In the genomic region with DNA sequence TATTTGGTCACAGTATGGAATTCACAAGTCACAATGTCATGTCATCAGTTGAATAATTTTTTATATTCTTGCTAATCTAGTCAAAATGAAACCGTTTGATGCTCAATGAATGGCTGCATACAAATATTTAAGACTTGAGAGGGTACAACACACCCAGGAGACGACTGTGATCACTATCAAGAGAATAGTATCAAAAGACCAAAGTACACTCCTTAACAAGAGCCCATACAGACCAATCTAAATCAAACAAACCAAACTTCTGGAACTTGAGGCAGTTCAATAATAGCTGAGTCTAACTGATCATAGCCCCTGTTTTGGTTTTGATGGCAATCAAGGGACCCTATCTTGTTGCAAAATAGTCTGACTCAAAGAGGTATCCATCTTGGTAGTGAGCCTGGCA, we compare ENCODE assay signal across 2 cellular contexts.
TF ChIP-seq lines count a peak whose summit lies in the region.

No MANE protein-coding gene starts in this region.

TF ChIP-seq in A549, 52 proteins besides CTCF, POLR2A, EP300 and RAD21:
- TF ChIP-seq HOXB13 (CRISPR knock-in tag; IDR thresholded peaks at IDR 0.05; ENCODE audit: low read depth) (no peak), CBX2 (IDR thresholded peaks at IDR 0.05; ENCODE audit: borderline replicate concordance, low read depth) (no peak), SREBF2 (IDR thresholded peaks at IDR 0.05) (no peak), RFX5 (IDR thresholded peaks at IDR 0.05) (no peak), EHMT2 (IDR thresholded peaks at IDR 0.05; ENCODE audit: low read depth) (no peak), MAZ (IDR thresholded peaks at IDR 0.05; ENCODE audit: borderline replicate concordance, low read depth, low read length) (no peak), ZNF302 (CRISPR knock-in tag; IDR thresholded peaks at IDR 0.05) (no peak), HES2 (IDR thresholded peaks at IDR 0.05) (no peak), MAFK (IDR thresholded peaks at IDR 0.05; ENCODE audit: partially characterized antibody) (no peak), CEBPB (IDR thresholded peaks at IDR 0.05) (no peak)
- TF ChIP-seq, protein P1, sequence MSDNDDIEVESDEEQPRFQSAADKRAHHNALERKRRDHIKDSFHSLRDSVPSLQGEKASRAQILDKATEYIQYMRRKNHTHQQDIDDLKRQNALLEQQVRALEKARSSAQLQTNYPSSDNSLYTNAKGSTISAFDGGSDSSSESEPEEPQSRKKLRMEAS (IDR thresholded peaks at IDR 0.05) = no peak
TF ChIP-seq in A549: peak in this region for 0.

TF ChIP-seq in H1, 55 proteins besides CTCF, POLR2A, EP300 and RAD21 (continued from another document):
- TF ChIP-seq RBBP5 (IDR thresholded peaks at IDR 0.05; ENCODE audit: borderline replicate concordance, low read depth, low read length) (no peak), KDM4A (IDR thresholded peaks at IDR 0.05; ENCODE audit: low read depth, low read length, severe bottlenecking) (no peak), BCL11A (IDR thresholded peaks at IDR 0.05; ENCODE audit: low read depth in 2 of 2, low read length in 2 of 2) (no peak), BRCA1 (IDR thresholded peaks at IDR 0.05; ENCODE audit: low read depth, low read length) (no peak), JUND (IDR thresholded peaks at IDR 0.05; ENCODE audit: low read length) (no peak), FOSL1 (IDR thresholded peaks at IDR 0.05; ENCODE audit: insufficient read depth, low read depth, low read length) (no peak), PHF8 (conservative IDR thresholded peaks at IDR 0.05; ENCODE audit: low read depth, low read length) (no peak), TAF7 (optimal IDR thresholded peaks at IDR 0.05; ENCODE audit: borderline replicate concordance, low read depth, low read length) (no peak), EZH2 (IDR thresholded peaks at IDR 0.05; ENCODE audit: low read depth, low read length, severe bottlenecking) (no peak)
